In genomic region chr3:104353951-104354350, GRCh38 we compare ENCODE assay signal across 11 cellular contexts.
"Had no signal": no experiment of that assay in that cellular context is flagged by ENCODE, and none has a peak within 500 bp of the region (broad histone marks: within the 10 kb centered on the region; RNA-seq: fewer than 3 reads in every experiment).

No MANE protein-coding gene starts in this region.

- H2AFZ ChIP-seq: GM23248, GM23338 had no signal

- H3K36me3 ChIP-seq: HAP-1 had no signal

- H3K4me3 ChIP-seq: GM23248, GM23338, HAP-1 had no signal

- H3K27ac ChIP-seq: GM23248 had no signal

- H3K9me3 ChIP-seq: HAP-1 had no signal

- H3K9ac ChIP-seq: GM23248 had no signal

- FAIRE-seq: H1, H54 had no signal

- H3K4me1 ChIP-seq: HAP-1 had no signal

- H3K4me2 ChIP-seq: GM23338 had no signal

- DNase-seq: GM23248, GOT3, H7, H9, HCEC 1CT, HFFc6 had no signal

- ATAC-seq: GM23338, HCT116 had no signal
